Comparison of ENCODE assay signal across 1 cellular context in genomic region chr1:234893359-234893724, GRCh38.
TF ChIP-seq lines count a peak whose summit lies in the region.

No MANE protein-coding gene starts in this region.

TF ChIP-seq in endothelial cell of umbilical vein, 7 proteins besides CTCF, POLR2A, EP300 and RAD21:
- TF ChIP-seq MYC (IDR thresholded peaks at IDR 0.05; ENCODE audit: low read depth, low read length), result no peak
- no peak for TF ChIP-seq POLR2AphosphoS5 (IDR thresholded peaks at IDR 0.05; ENCODE audit: insufficient read depth, low read depth, low read length)
- TF ChIP-seq JUN (IDR thresholded peaks at IDR 0.05; ENCODE audit: borderline replicate concordance, insufficient read depth, insufficient read length, low read depth), result no peak
- no peak for TF ChIP-seq MAX (IDR thresholded peaks at IDR 0.05; ENCODE audit: insufficient read depth, insufficient read length)
- no peak for TF ChIP-seq FOS (IDR thresholded peaks at IDR 0.05; ENCODE audit: borderline replicate concordance, insufficient read depth, low read length)
- no peak for TF ChIP-seq EZH2 (IDR thresholded peaks at IDR 0.05; ENCODE audit: borderline replicate concordance, low read depth, low read length, severe bottlenecking)
- no peak for TF ChIP-seq GATA2 (IDR thresholded peaks at IDR 0.05; ENCODE audit: insufficient read depth, insufficient read length, low read depth, low read length)
TF ChIP-seq in endothelial cell of umbilical vein: peak in this region for 0.
